8 cellular contexts compared by ENCODE assay signal in the genomic region with DNA sequence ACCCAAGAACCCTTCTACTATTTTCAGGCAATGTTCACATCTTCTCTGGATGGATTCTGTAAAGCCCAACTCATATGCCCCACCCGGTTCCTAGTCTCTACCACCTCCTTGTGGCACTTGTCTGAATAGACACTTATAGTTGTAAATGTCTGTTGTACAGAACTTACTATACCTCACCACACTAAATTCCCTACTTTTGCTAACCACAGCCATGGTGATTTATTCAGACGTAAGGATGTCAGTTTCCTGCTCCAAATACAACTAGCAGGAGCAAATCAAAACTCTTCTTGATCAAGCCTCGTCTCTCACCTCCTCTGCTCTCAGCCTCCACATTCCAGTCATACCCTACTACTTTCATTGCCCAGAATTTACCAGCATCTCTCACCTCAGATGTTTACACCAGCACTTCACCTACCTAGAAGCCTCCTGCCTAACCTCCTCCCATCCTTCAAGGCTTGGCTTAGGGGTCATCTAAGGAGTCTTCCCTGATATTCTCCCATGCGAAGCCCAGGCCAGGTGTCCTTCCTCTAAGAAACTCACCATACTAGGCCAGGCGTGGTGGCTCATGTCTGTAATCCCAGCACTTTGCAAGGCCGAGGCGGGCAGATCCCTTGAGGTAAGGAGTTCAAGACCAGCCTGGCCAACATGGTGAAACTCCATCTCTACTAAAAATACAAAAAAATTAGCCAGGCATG.
DNase-seq lines count a peak whose midpoint lies in the region; ATAC-seq and TF ChIP-seq lines count a peak whose summit lies in the region.

No MANE protein-coding gene starts in this region.

- ATAC-seq in RWPE2 (ENCODE audit: low read depth) = no peak
- no peak for ATAC-seq in HG02763 (IDR thresholded peaks at IDR 0.05; ENCODE audit: unreplicated experiment)
- ATAC-seq in GM19395 (IDR thresholded peaks at IDR 0.05; ENCODE audit: unreplicated experiment) = no peak

- H3K27me3 ChIP-seq in HL-60 (ENCODE audit: insufficient read depth, poor library complexity, severe bottlenecking) = no peaks in the 10 kb centered on the region
- no peaks in the 10 kb centered on the region for H3K27me3 ChIP-seq in RWPE2 (ENCODE audit: insufficient read depth, poor library complexity, severe bottlenecking)

- H3K27ac ChIP-seq in HL-60 (replicated peaks) (peak overlapping the region; percentile 72), RWPE2 (ENCODE audit: poor library complexity, severe bottlenecking) (peak overlapping the region; percentile 85)

- peak; percentile 23 for TF ChIP-seq CTCF in HL-60 (IDR thresholded peaks at IDR 0.05; ENCODE audit: insufficient read depth, low read length)
- TF ChIP-seq CTCF in RWPE2 (IDR thresholded peaks at IDR 0.05; ENCODE audit: poor library complexity, severe bottlenecking) = peak; percentile 31

- H3K4me3 ChIP-seq in HL-60 (replicated peaks; ENCODE audit: insufficient read depth, low read length) (no peak overlapping the region), RWPE2 (ENCODE audit: severe bottlenecking) (no peak overlapping the region)

- H3K9me3 ChIP-seq in RWPE2 (ENCODE audit: severe bottlenecking) = no peaks in the 10 kb centered on the region

- H3K36me3 ChIP-seq in RWPE2 (ENCODE audit: low read depth) = no peaks in the 10 kb centered on the region

- H3K4me1 ChIP-seq in RWPE2 (ENCODE audit: insufficient read depth, poor library complexity, severe bottlenecking) = peaks cover 31% of the 10 kb centered on the region

- DNase-seq in NCI-H345 (lab: John Stamatoyannopoulos, UW) (peak; percentile 31), NCI-H345 treated with DMSO at 0.1 percent for 48 hours (lab: John Stamatoyannopoulos, UW; ENCODE audit: unreplicated experiment) (no peak), HL-60 (ENCODE audit: low read depth in 1 of 2, low spot score in 1 of 2) (peak in 1 of 2 experiments; percentile 53), RWPE2 (ENCODE audit: low spot score) (no peak), dedifferentiated amniotic fluid mesenchymal stem cell (ENCODE audit: extremely low spot score) (peak; percentile 48), midbrain (lab: John Stamatoyannopoulos, UW) (peak; percentile 27)

Comparison
In these comparisons a context has a peak if more than half of its experiments do, and no peak if none do; other contexts are left out.
1. DNase-seq: peak in NCI-H345 (single experiment), dedifferentiated amniotic fluid mesenchymal stem cell (single experiment) and midbrain (single experiment); none in NCI-H345 treated with DMSO at 0.1 percent for 48 hours (single experiment) and RWPE2 (single experiment).